Comparison of ENCODE assay signal across 10 cellular contexts in genomic region chr10:13206546-13207443, GRCh38.
DNase-seq lines count a peak whose midpoint lies in the region; ATAC-seq and FAIRE-seq lines count a peak whose summit lies in the region.
"Had no signal": no experiment of that assay in that cellular context is flagged by ENCODE, and none has a peak within 500 bp of the region (broad histone marks: within the 10 kb centered on the region; RNA-seq: fewer than 3 reads in every experiment).

No MANE protein-coding gene starts in this region.

- no peak overlapping the region for H3K9ac ChIP-seq in adipocyte (ENCODE audit: low read length)

- H3K27me3 ChIP-seq in adipocyte (replicated peaks; ENCODE audit: control insufficient read depth, insufficient read depth, low read length): no peaks in the 10 kb centered on the region

- H3K36me3 ChIP-seq in adipocyte (ENCODE audit: control insufficient read depth, insufficient read depth, low read length, severe bottlenecking): no peaks in the 10 kb centered on the region

- H3K27ac ChIP-seq in caudate nucleus (ENCODE audit: low read depth, low read length): no peak overlapping the region

- DNase-seq in GM18507 (ENCODE audit: extremely low spot score, insufficient read length, low read depth) (no peak), adipocyte (ENCODE audit: low read depth) (peak; percentile 69), iris pigment epithelial cell (ENCODE audit: low read depth) (peak; percentile 63), caudate nucleus (lab: John Stamatoyannopoulos, UW) (no peak), C1 segment of cervical spinal cord (lab: John Stamatoyannopoulos, UW) (no peak), NCI-H526 treated with DMSO at 0.1 percent for 48 hours (lab: John Stamatoyannopoulos, UW) (no peak)
- DNase-seq: left ventricle myocardium superior; stimulated activated naive CD8-positive, alpha-beta T cell treated with anti-CD3 and anti-CD28 coated beads, Interleukin-15, amount 100 ng/mL, for 72 hours had no signal

- no peaks in the 10 kb centered on the region for H3K4me1 ChIP-seq in adipocyte (ENCODE audit: control insufficient read depth, insufficient read depth, low read length)

- H3K9me3 ChIP-seq in adipocyte (ENCODE audit: control insufficient read depth, low read length): no peaks in the 10 kb centered on the region

- H3K4me3 ChIP-seq in adipocyte (ENCODE audit: low read length): no peak overlapping the region

- peak; percentile 11 for FAIRE-seq in A204.1 (lab: Jason Lieb, UNC)
- FAIRE-seq in GM18507 (lab: Jason Lieb, UNC): peak; percentile 36

- ATAC-seq in HG03460 (IDR thresholded peaks at IDR 0.05; ENCODE audit: unreplicated experiment): no peak
- ATAC-seq: left ventricle myocardium superior; stimulated activated naive CD8-positive, alpha-beta T cell treated with anti-CD3 and anti-CD28 coated beads, Interleukin-15, amount 100 ng/mL, for 72 hours had no signal

Comparison
In these comparisons a context has a peak if more than half of its experiments do, and no peak if none do; other contexts are left out.
1. DNase-seq: peak in adipocyte (single experiment) and iris pigment epithelial cell (single experiment); none in GM18507 (single experiment), caudate nucleus (0 of 61), C1 segment of cervical spinal cord (0 of 14) and NCI-H526 treated with DMSO at 0.1 percent for 48 hours (single experiment).